ENCODE assay signal across 17 cellular contexts in the genomic region with DNA sequence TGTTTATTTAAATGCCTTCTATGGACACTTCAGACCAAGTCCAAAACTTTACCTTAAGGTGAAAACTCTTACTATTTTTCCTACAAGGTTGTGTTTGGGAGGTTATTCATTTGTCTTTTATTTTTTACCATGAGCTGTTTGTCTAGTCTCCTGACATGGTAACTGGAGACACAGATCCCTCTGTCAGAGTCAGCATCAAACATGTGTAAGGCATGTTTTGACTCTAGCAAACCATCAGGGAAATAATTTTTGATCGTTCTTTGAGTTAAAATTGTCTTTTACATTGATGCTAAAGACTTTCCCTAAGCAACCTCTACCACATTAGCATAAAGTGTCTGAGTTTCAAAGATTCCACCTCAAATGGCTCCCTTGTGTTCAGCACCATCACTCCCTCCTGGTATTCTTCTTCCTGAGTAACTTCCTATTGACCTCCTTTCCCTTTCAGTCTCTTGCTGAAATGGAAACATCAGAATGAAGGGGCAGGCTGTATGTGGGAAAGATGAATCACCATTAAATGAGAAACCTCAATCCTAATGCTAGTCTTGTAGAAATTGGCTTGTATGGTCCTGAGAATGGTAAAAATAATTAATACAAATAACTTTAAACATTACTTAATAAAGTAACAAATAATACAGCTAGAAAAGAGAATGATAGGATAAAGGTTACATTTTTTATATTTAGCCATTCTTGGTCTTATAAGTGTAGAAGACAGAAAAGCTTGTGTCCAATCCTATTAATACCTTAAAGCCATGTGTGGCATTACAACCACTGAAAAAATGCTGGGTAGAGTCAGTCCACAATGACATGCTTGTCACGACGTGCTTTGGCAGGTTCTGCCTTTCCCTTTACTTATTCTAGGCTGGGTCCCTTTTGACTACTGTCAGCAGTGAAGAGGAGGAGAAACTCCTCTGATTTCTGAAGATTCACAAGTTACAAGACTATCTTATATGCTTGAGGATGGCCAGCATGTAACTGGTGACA. TPM values are rescaled to one million over a fixed set of nuclear protein-coding genes. Genes with fewer than 3 reads are reported as not detected.
A peak's percentile ranks its signal among the peaks of the same experiment; 100 is the strongest.
DNase-seq lines count a peak whose midpoint lies in the region; ATAC-seq, FAIRE-seq and TF ChIP-seq lines count a peak whose summit lies in the region.
"Had no signal": no experiment of that assay in that cellular context is flagged by ENCODE, and none has a peak within 500 bp of the region (broad histone marks: within the 10 kb centered on the region; RNA-seq: fewer than 3 reads in every experiment).

No MANE protein-coding gene starts in this region.

- TF ChIP-seq CTCF in NB4 (IDR thresholded peaks at IDR 0.05; ENCODE audit: low read depth, low read length): no peak
- TF ChIP-seq CTCF in choroid plexus epithelial cell (conservative IDR thresholded peaks at IDR 0.05; ENCODE audit: low read depth, low read length): no peak
- TF ChIP-seq CTCF in neural cell (IDR thresholded peaks at IDR 0.05; ENCODE audit: poor library complexity, severe bottlenecking): no peak

- no peaks in the 10 kb centered on the region for H3K79me2 ChIP-seq in neural cell (replicated peaks; ENCODE audit: insufficient read depth, low read length)

- H3K27me3 ChIP-seq in neural cell (ENCODE audit: insufficient read depth, low read depth, low read length): no peaks in the 10 kb centered on the region
- H3K27me3 ChIP-seq: ascending aorta, right lobe of liver, tibial artery had no signal

- H3K9me3 ChIP-seq in neural cell (ENCODE audit: low read length): no peaks in the 10 kb centered on the region
- H3K9me3 ChIP-seq: ascending aorta, right lobe of liver, tibial artery had no signal

- ATAC-seq in GM19328 (IDR thresholded peaks at IDR 0.05; ENCODE audit: unreplicated experiment): no peak
- no peak for ATAC-seq in GM18511 (IDR thresholded peaks at IDR 0.05; ENCODE audit: unreplicated experiment)
- ATAC-seq: right lobe of liver had no signal

- peak overlapping the region; percentile 17 for H3K4me3 ChIP-seq in NB4 (ENCODE audit: low read depth, low read length)
- H3K4me3 ChIP-seq in choroid plexus epithelial cell (ENCODE audit: low read depth, low read length): no peak overlapping the region
- H3K4me3 ChIP-seq in neural cell (ENCODE audit: low read length): peak overlapping the region; percentile 10
- H3K4me3 ChIP-seq: ascending aorta, right lobe of liver, tibial artery had no signal

- no peaks in the 10 kb centered on the region for H3K9me2 ChIP-seq in neural cell (ENCODE audit: insufficient read depth, low read length)

- peak overlapping the region; percentile 21 for H3K4me2 ChIP-seq in neural cell (ENCODE audit: low read length)

- peak; percentile 96 for TF ChIP-seq EP300 in neural cell (conservative IDR thresholded peaks at IDR 0.05; ENCODE audit: poor library complexity, severe bottlenecking)

- H3F3A ChIP-seq in neural cell (ENCODE audit: insufficient read depth, low read length, poor library complexity, severe bottlenecking): no peaks in the 10 kb centered on the region

- H3K27ac ChIP-seq in neural cell (ENCODE audit: low read length): no peak overlapping the region
- H3K27ac ChIP-seq: ascending aorta, right lobe of liver, tibial artery had no signal

- H3K36me3 ChIP-seq in neural cell (ENCODE audit: insufficient read depth, low read length): no peaks in the 10 kb centered on the region
- H3K36me3 ChIP-seq: ascending aorta, right lobe of liver, tibial artery had no signal

- TF ChIP-seq RAD21 in neural cell (conservative IDR thresholded peaks at IDR 0.05): no peak

- TF ChIP-seq POLR2A in NB4 (IDR thresholded peaks at IDR 0.05; ENCODE audit: extremely low read depth, insufficient read length) (no peak), H54 (IDR thresholded peaks at IDR 0.05; ENCODE audit: low read depth, low read length) (no peak)

- peak; percentile 16 for DNase-seq in SIG-M5 treated with dmso at 0.1 percent for 504 hours (lab: John Stamatoyannopoulos, UW; ENCODE audit: unreplicated experiment)
- DNase-seq in SIG-M5 (lab: John Stamatoyannopoulos, UW): no peak
- peak; percentile 31 for DNase-seq in NB4 (ENCODE audit: low read depth)
- peak; percentile 54 for DNase-seq in choroid plexus epithelial cell (ENCODE audit: low read depth)
- DNase-seq in H54 (ENCODE audit: insufficient read length, low spot score): no peak
- DNase-seq: 8988T; activated CD8-positive, alpha-beta memory T cell treated with anti-CD3 and anti-CD28 coated beads for 24 hours; erythroblast; GOT3; NCI-H2107; right lobe of liver; tibial artery had no signal

- H3K9ac ChIP-seq in neural cell (ENCODE audit: low read length): no peak overlapping the region

- H4K20me1 ChIP-seq in neural cell (ENCODE audit: insufficient read depth): no peaks in the 10 kb centered on the region

- H2AFZ ChIP-seq in neural cell (ENCODE audit: low read depth, low read length): no peak overlapping the region

- no peak for FAIRE-seq in H54 (lab: Jason Lieb, UNC)
- FAIRE-seq: D721Med had no signal

TF ChIP-seq in neural cell, 6 proteins besides CTCF, POLR2A, EP300 and RAD21:
- TF ChIP-seq EZH2 (IDR thresholded peaks at IDR 0.05; ENCODE audit: borderline replicate concordance, insufficient read depth, low read length, poor library complexity, severe bottlenecking) (no peak), REST (IDR thresholded peaks at IDR 0.05; ENCODE audit: borderline replicate concordance) (peak; percentile 64), MXI1 (conservative IDR thresholded peaks at IDR 0.05; ENCODE audit: poor library complexity, severe bottlenecking) (no peak), POLR2AphosphoS5 (IDR thresholded peaks at IDR 0.05) (peak; percentile 99), SMC3 (conservative IDR thresholded peaks at IDR 0.05; ENCODE audit: poor library complexity) (no peak), TAF1 (IDR thresholded peaks at IDR 0.05; ENCODE audit: low read depth) (no peak)
TF ChIP-seq in neural cell: peak in this region for 2.

RNA-seq across cellular contexts. Expression of gene AIM2, which starts 14.3 kb away (rescaled TPM):
- polyA plus RNA-seq in neural cell: 11.1 and 11.5 TPM in 2 replicates
- 26.3 and 29.2 TPM in 2 replicates for polyA minus RNA-seq in neural cell

Comparison
In these comparisons a context has a peak if more than half of its experiments do, and no peak if none do; other contexts are left out.
1. DNase-seq: peak in SIG-M5 treated with dmso at 0.1 percent for 504 hours (single experiment), NB4 (single experiment) and choroid plexus epithelial cell (single experiment); none in SIG-M5 (single experiment) and H54 (single experiment).